ENCODE assay signal across 34 cellular contexts in the genomic region with DNA sequence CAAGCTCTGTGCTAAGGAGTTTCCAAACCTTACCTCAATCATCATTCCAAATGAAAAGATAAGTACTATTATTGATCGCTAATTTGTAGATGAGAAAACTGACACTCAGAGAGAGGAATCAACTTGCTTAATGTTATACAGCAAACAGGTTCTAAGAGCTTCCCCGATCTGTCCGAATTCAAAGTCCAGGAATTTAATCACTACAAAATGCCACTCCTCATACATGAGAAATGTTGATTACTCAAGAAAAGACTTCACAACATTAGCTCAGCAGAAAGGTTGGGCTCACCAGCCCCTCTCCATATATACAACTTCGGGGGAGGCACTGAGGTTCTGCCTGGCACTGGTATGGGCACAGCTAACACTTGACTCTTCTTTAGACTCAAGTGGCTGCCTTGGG.
"Had no signal": no experiment of that assay in that cellular context is flagged by ENCODE, and none has a peak within 500 bp of the region (broad histone marks: within the 10 kb centered on the region; RNA-seq: fewer than 3 reads in every experiment).

No MANE protein-coding gene starts in this region.

- H3K27me3 ChIP-seq: adrenal gland, ascending aorta, body of pancreas, brain microvascular endothelial cell, breast epithelium, cardiac muscle cell had no signal

- H3K9me3 ChIP-seq: adrenal gland, ascending aorta, body of pancreas, breast epithelium had no signal

- H3K4me1 ChIP-seq: body of pancreas, breast epithelium had no signal

- H3K4me3 ChIP-seq: adrenal gland, ascending aorta, body of pancreas, breast epithelium, cardiac muscle cell had no signal

- H3K36me3 ChIP-seq: adrenal gland, ascending aorta, brain microvascular endothelial cell, breast epithelium, cardiac muscle cell had no signal

- H3K27ac ChIP-seq: adrenal gland, ascending aorta, body of pancreas, brain microvascular endothelial cell, breast epithelium, cardiac muscle cell had no signal

- DNase-seq: activated effector memory CD4-positive, alpha-beta T cell treated with anti-CD3 and anti-CD28 coated beads, Interleukin-2, amount 50 U/mL, for 16 hours; activated effector memory CD4-positive, alpha-beta T cell treated with Interleukin-2 at 50 U/mL for 16 hours; activated gamma-delta T cell; activated gamma-delta T cell treated with Interleukin-2 at 50 U/mL for 16 hours; activated naive CD4-positive, alpha-beta T cell; activated naive CD4-positive, alpha-beta T cell treated with anti-CD3 and anti-CD28 coated beads for 36 hours; activated naive CD4-positive, alpha-beta T cell treated with anti-CD3 and anti-CD28 coated beads, Interleukin-2, amount 10 ng/mL, durations not matched to agents 7 days and 5 days; activated naive CD4-positive, alpha-beta T cell treated with anti-CD3 and anti-CD28 coated beads, Interleukin-2, amount 50 U/mL, for 16 hours; activated naive CD4-positive, alpha-beta T cell treated with Interleukin-2 at 50 U/mL for 16 hours; activated naive CD8-positive, alpha-beta T cell treated with anti-CD3 and anti-CD28 coated beads for 36 hours; activated naive CD8-positive, alpha-beta T cell treated with anti-CD3 and anti-CD28 coated beads, Interleukin-2, amount 10 ng/mL, durations not matched to agents 7 days and 5 days; activated naive CD8-positive, alpha-beta T cell treated with anti-CD3 and anti-CD28 coated beads, Interleukin-2, amount 50 U/mL, for 24 hours; activated T-cell treated with anti-CD3 and anti-CD28 coated beads, Interleukin-2, amount 50 U/mL, for 1 hour; activated T-cell treated with anti-CD3 and anti-CD28 coated beads, Interleukin-2, amount 50 U/mL, for 24 hours; activated T-cell treated with anti-CD3 and anti-CD28 coated beads, Interleukin-2, amount 50 U/mL, for 4 hours; activated T-cell treated with anti-CD3 and anti-CD28 coated beads, Interleukin-2, amount 50 U/mL, for 48 hours; activated T-cell treated with anti-CD3 and anti-CD28 coated beads, Interleukin-2, amount 50 U/mL, for 72 hours; adrenal gland; amniotic stem cell; amygdala; anterior cingulate cortex; aorta; body of pancreas; brain microvascular endothelial cell; caudate nucleus; central memory CD4-positive, alpha-beta T cell; cerebellar nuclear complex had no signal

- ATAC-seq: activated naive CD4-positive, alpha-beta T cell treated with anti-CD3 and anti-CD28 coated beads, Interleukin-2, amount 50 U/mL, for 72 hours; activated naive CD8-positive, alpha-beta T cell treated with anti-CD3 and anti-CD28 coated beads, Interleukin-2, amount 50 U/mL, for 24 hours; activated T-cell treated with anti-CD3 and anti-CD28 coated beads, Interleukin-2, amount 50 U/mL, for 4 hours; activated T-cell treated with anti-CD3 and anti-CD28 coated beads, Interleukin-2, amount 50 U/mL, for 72 hours; activated T-helper 17 cell treated with anti-CD3 and anti-CD28 coated beads, Interleukin-2, amount 50 U/mL, for 72 hours; body of pancreas had no signal

- FAIRE-seq: astrocyte, bronchial epithelial cell had no signal
